In the genomic region with DNA sequence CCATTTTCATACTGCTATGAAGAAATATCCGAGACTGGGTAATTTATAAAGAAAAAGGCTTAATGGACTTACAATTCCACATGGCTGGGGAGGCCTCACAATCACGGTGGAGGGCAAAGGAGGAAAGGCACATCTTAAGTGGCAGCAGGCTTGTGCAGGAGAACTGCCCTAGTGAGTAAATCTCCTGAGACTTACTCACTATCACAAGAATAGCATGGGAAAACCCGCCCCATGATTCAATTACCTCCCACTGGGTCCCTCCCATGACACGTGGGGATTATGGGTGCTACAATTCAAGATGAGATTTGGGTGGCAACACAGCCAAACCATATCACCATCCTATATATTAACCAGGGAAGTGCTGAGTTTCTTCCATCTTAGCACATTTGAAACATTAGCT, we compare ENCODE assay signal across 1 cellular context. TPM values are rescaled to one million over a fixed set of nuclear protein-coding genes. Genes with fewer than 3 reads are reported as not detected.
"Had no signal": no experiment of that assay in that cellular context is flagged by ENCODE, and none has a peak within 500 bp of the region (broad histone marks: within the 10 kb centered on the region; RNA-seq: fewer than 3 reads in every experiment).

No MANE protein-coding gene starts in this region.

RNA-seq across cellular contexts. Expression of gene GPR156, which starts 38.7 kb away (rescaled TPM):
- total RNA-seq: dermis blood vessel endothelial cell had no signal
